ENCODE assay signal across 19 cellular contexts in the genomic region with DNA sequence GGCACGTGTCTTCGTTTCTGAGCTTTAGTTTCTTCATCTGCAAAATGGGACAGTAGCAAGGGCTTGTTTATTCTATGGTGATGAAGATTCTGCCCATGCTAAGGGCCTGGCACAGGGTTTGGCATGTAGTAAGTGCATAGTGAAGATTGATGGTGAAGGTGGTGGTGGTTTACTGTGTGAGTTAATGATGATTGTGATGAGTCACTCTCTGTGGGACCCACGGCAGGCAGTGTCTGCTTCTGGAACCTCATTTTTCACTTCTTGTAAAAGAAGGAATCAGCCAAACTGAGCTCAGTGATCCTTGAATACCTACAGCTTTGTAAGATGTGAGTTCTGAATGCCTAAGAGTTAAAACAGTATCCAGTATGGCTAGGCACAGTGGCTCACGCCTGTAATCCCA.
A peak's percentile ranks its signal among the peaks of the same experiment; 100 is the strongest.
DNase-seq lines count a peak whose midpoint lies in the region; ATAC-seq, FAIRE-seq and TF ChIP-seq lines count a peak whose summit lies in the region.
"Had no signal": no experiment of that assay in that cellular context is flagged by ENCODE, and none has a peak within 500 bp of the region (broad histone marks: within the 10 kb centered on the region; RNA-seq: fewer than 3 reads in every experiment).

No MANE protein-coding gene starts in this region.

- H3K36me3 ChIP-seq in IMR-90 (ENCODE audit: control insufficient read depth, insufficient read depth, low read length) (no peaks in the 10 kb centered on the region), astrocyte (ENCODE audit: insufficient read depth, low read length) (no peaks in the 10 kb centered on the region)
- H3K36me3 ChIP-seq: MG63 had no signal

- no peak overlapping the region for H3K18ac ChIP-seq in IMR-90 (ENCODE audit: low read depth, low read length)

- H3K27ac ChIP-seq in IMR-90 (ENCODE audit: insufficient read depth, low read length): no peak overlapping the region
- H3K27ac ChIP-seq in astrocyte (ENCODE audit: low read depth, low read length): no peak overlapping the region
- H3K27ac ChIP-seq: RWPE1 had no signal

- DNase-seq in IMR-90 (peak; percentile 25), astrocyte (ENCODE audit: low read depth) (peak; percentile 78), kidney tubule cell (ENCODE audit: low spot score) (peak; percentile 65), NCI-H524 treated with DMSO at 0.1 percent for 48 hours (lab: John Stamatoyannopoulos, UW) (no peak), COLO668 (lab: John Stamatoyannopoulos, UW; ENCODE audit: unreplicated experiment) (no peak), NCI-H2227 treated with DMSO at 0.1 percent for 48 hours (lab: John Stamatoyannopoulos, UW) (no peak)
- DNase-seq in activated T-helper 1 cell treated with anti-CD3 and anti-CD28 coated beads, Interleukin-12 subunit alpha, Interleukin-12 subunit beta, Interleukin-2, Interleukin-4 antibody, amounts not matched to agents 30 ng/mL and 10 ng/mL and 1 ng/mL, durations not matched to agents 14 hours and 24 hours and 36 hours (ENCODE audit: low spot score): no peak
- DNase-seq: DMS 273 treated with DMSO at 0.1 percent for 48 hours, DND-41, GDM1, Karpas-422, MG63, NCI-H1092, NCI-H510A, NCI-H82 had no signal

- no peak for TF ChIP-seq CTCF in IMR-90 (conservative IDR thresholded peaks at IDR 0.05; ENCODE audit: low read depth, low read length)
- no peak for TF ChIP-seq CTCF in astrocyte (IDR thresholded peaks at IDR 0.05; ENCODE audit: insufficient read depth, low read depth, low read length)

- no peak overlapping the region for H3K4me2 ChIP-seq in IMR-90 (ENCODE audit: low read depth, low read length)
- no peak overlapping the region for H3K4me2 ChIP-seq in astrocyte (ENCODE audit: low read length)

- TF ChIP-seq RAD21 in IMR-90 (IDR thresholded peaks at IDR 0.05; ENCODE audit: low read length): no peak

- ATAC-seq in IMR-90 (ENCODE audit: low read depth): no peak

- H3K4me3 Mint-ChIP-seq in astrocyte (ENCODE audit: unreplicated experiment): no peak overlapping the region
- no peak overlapping the region for H3K4me3 Mint-ChIP-seq in activated T-helper 1 cell treated with anti-CD3 and anti-CD28 coated beads, Interleukin-12 subunit alpha, Interleukin-12 subunit beta, Interleukin-2, Interleukin-4 antibody, amounts not matched to agents 30 ng/mL and 10 ng/mL and 1 ng/mL, durations not matched to agents 14 hours and 24 hours and 36 hours
- H3K4me3 Mint-ChIP-seq: CD14-positive monocyte, IgD-negative memory B cell had no signal

- no peak overlapping the region for H2BK15ac ChIP-seq in IMR-90 (ENCODE audit: low read depth, low read length)

- no peak overlapping the region for H4K5ac ChIP-seq in IMR-90 (ENCODE audit: low read depth, low read length)

- H2BK20ac ChIP-seq in IMR-90 (ENCODE audit: low read depth, low read length): no peak overlapping the region

- no peak overlapping the region for H3K14ac ChIP-seq in IMR-90 (replicated peaks; ENCODE audit: low read depth, low read length)

- CTCF ChIA-PET in IMR-90 (lab: Yijun Ruan, JAX): no interaction called here

- no peak overlapping the region for H2AFZ ChIP-seq in IMR-90 (replicated peaks; ENCODE audit: low read length, poor library complexity)
- no peak overlapping the region for H2AFZ ChIP-seq in astrocyte (ENCODE audit: low read depth, low read length)

- H3K9me3 Mint-ChIP-seq in astrocyte (ENCODE audit: unreplicated experiment): no peaks in the 10 kb centered on the region
- no peaks in the 10 kb centered on the region for H3K9me3 Mint-ChIP-seq in activated T-helper 1 cell treated with anti-CD3 and anti-CD28 coated beads, Interleukin-12 subunit alpha, Interleukin-12 subunit beta, Interleukin-2, Interleukin-4 antibody, amounts not matched to agents 30 ng/mL and 10 ng/mL and 1 ng/mL, durations not matched to agents 14 hours and 24 hours and 36 hours
- H3K9me3 Mint-ChIP-seq: CD14-positive monocyte had no signal

- H3K79me1 ChIP-seq in IMR-90 (ENCODE audit: low read depth in 1 of 2, low read length in 2 of 2): no peaks in the 10 kb centered on the region

- peaks cover 10% of the 10 kb centered on the region for H3K4me1 Mint-ChIP-seq in astrocyte (ENCODE audit: low read depth, unreplicated experiment)
- no peaks in the 10 kb centered on the region for H3K4me1 Mint-ChIP-seq in activated T-helper 1 cell treated with anti-CD3 and anti-CD28 coated beads, Interleukin-12 subunit alpha, Interleukin-12 subunit beta, Interleukin-2, Interleukin-4 antibody, amounts not matched to agents 30 ng/mL and 10 ng/mL and 1 ng/mL, durations not matched to agents 14 hours and 24 hours and 36 hours (ENCODE audit: low read depth)
- H3K4me1 Mint-ChIP-seq: IgD-negative memory B cell had no signal

- intact Hi-C loops in IMR-90 (cut with micrococcal nuclease): no loop called here
- intact Hi-C loops in activated T-helper 1 cell treated with anti-CD3 and anti-CD28 coated beads, Interleukin-12 subunit alpha, Interleukin-12 subunit beta, Interleukin-2, Interleukin-4 antibody, amounts not matched to agents 30 ng/mL and 10 ng/mL and 1 ng/mL, durations not matched to agents 14 hours and 24 hours and 36 hours (cut with micrococcal nuclease): no loop called here

- H3K23ac ChIP-seq in IMR-90 (ENCODE audit: low read depth, low read length): no peak overlapping the region

- H3K9me3 ChIP-seq in IMR-90 (ENCODE audit: control insufficient read depth, insufficient read depth, low read length): no peaks in the 10 kb centered on the region
- H3K9me3 ChIP-seq in astrocyte (ENCODE audit: insufficient read depth, low read depth, low read length): no peaks in the 10 kb centered on the region
- H3K9me3 ChIP-seq: MG63 had no signal

- no peak overlapping the region for H3K56ac ChIP-seq in IMR-90 (ENCODE audit: extremely low read depth, insufficient read depth, low read length)

- POLR2A ChIA-PET in IMR-90 (lab: Charles Lee; ENCODE audit: unreplicated experiment): no interaction called here

- H3K9ac ChIP-seq in IMR-90 (ENCODE audit: low read depth, low read length): no peak overlapping the region
- no peak overlapping the region for H3K9ac ChIP-seq in astrocyte (ENCODE audit: low read length)

- no CpG with 5 or more reads among the region's 4 CpGs for WGBS in IMR-90 (ENCODE audit: extremely low coverage in 2 of 2, insufficient read length in 1 of 2), 2 experiments

- no peak overlapping the region for H2BK120ac ChIP-seq in IMR-90 (ENCODE audit: low read depth, low read length)

- no peak for FAIRE-seq in astrocyte (lab: Jason Lieb, UNC)
- FAIRE-seq: H54 had no signal

- H3K27me3 Mint-ChIP-seq in astrocyte (ENCODE audit: low read depth, unreplicated experiment): no peaks in the 10 kb centered on the region
- no peaks in the 10 kb centered on the region for H3K27me3 Mint-ChIP-seq in activated T-helper 1 cell treated with anti-CD3 and anti-CD28 coated beads, Interleukin-12 subunit alpha, Interleukin-12 subunit beta, Interleukin-2, Interleukin-4 antibody, amounts not matched to agents 30 ng/mL and 10 ng/mL and 1 ng/mL, durations not matched to agents 14 hours and 24 hours and 36 hours (ENCODE audit: insufficient read depth)
- H3K27me3 Mint-ChIP-seq: IgD-negative memory B cell had no signal

- no peak for TF ChIP-seq POLR2A in IMR-90 (IDR thresholded peaks at IDR 0.05; ENCODE audit: low read depth, low read length)

- H3K9me1 ChIP-seq in IMR-90 (ENCODE audit: insufficient read depth, low read length): no peaks in the 10 kb centered on the region; the same call in 1 of the 2 replicates

- no peaks in the 10 kb centered on the region for H3K79me2 ChIP-seq in astrocyte (ENCODE audit: insufficient read depth, low read length)

- no peak overlapping the region for H4K91ac ChIP-seq in IMR-90 (ENCODE audit: insufficient read depth, low read depth, low read length)

- H4K8ac ChIP-seq in IMR-90 (ENCODE audit: low read depth in 2 of 2, low read length in 2 of 2): no peak overlapping the region

- no peaks in the 10 kb centered on the region for H3K36me3 Mint-ChIP-seq in astrocyte (ENCODE audit: low read depth, unreplicated experiment)
- H3K36me3 Mint-ChIP-seq in activated T-helper 1 cell treated with anti-CD3 and anti-CD28 coated beads, Interleukin-12 subunit alpha, Interleukin-12 subunit beta, Interleukin-2, Interleukin-4 antibody, amounts not matched to agents 30 ng/mL and 10 ng/mL and 1 ng/mL, durations not matched to agents 14 hours and 24 hours and 36 hours (ENCODE audit: low read depth): no peaks in the 10 kb centered on the region
- H3K36me3 Mint-ChIP-seq: IgD-negative memory B cell had no signal

- H3K4me1 ChIP-seq in IMR-90 (ENCODE audit: control insufficient read depth, insufficient read depth, low read length) (no peaks in the 10 kb centered on the region), astrocyte (ENCODE audit: insufficient read depth, low read length) (no peaks in the 10 kb centered on the region)

- H3K4ac ChIP-seq in IMR-90 (ENCODE audit: low read depth, low read length): peak overlapping the region; percentile 3; the same call in 1 of the 2 replicates

- no peak overlapping the region for H3K27ac Mint-ChIP-seq in astrocyte (ENCODE audit: unreplicated experiment)
- H3K27ac Mint-ChIP-seq in activated T-helper 1 cell treated with anti-CD3 and anti-CD28 coated beads, Interleukin-12 subunit alpha, Interleukin-12 subunit beta, Interleukin-2, Interleukin-4 antibody, amounts not matched to agents 30 ng/mL and 10 ng/mL and 1 ng/mL, durations not matched to agents 14 hours and 24 hours and 36 hours: no peak overlapping the region

- H3K27me3 ChIP-seq in IMR-90 (ENCODE audit: control insufficient read depth, insufficient read depth, low read length): no peaks in the 10 kb centered on the region; the same call in 1 of the 2 replicates
- H3K27me3 ChIP-seq in astrocyte (ENCODE audit: insufficient read depth, low read length): no peaks in the 10 kb centered on the region
- H3K27me3 ChIP-seq: MG63 had no signal

- in situ Hi-C loops in IMR-90 (cut with MboI; ENCODE audit: low sequenced_read_pairs): no loop called here

- H3K4me3 ChIP-seq in IMR-90 (ENCODE audit: insufficient read depth, low read depth, low read length) (no peak overlapping the region), astrocyte (ENCODE audit: insufficient read depth, low read depth, low read length) (no peak overlapping the region)
- H3K4me3 ChIP-seq: MG63 had no signal

- dilution Hi-C loops in IMR-90 (cut with HindIII; ENCODE audit: low sequenced_read_pairs, unreplicated experiment): no loop called here

- H4K20me1 ChIP-seq in IMR-90 (ENCODE audit: insufficient read depth, low read length): no peaks in the 10 kb centered on the region
- H4K20me1 ChIP-seq in astrocyte (ENCODE audit: insufficient read depth, low read length): no peaks in the 10 kb centered on the region

- no TSS peak for BruUV-seq in IMR-90 (replicated peaks; lab: Mats Ljungman, UMichigan)

- no peak overlapping the region for H2AK9ac ChIP-seq in IMR-90 (replicated peaks; ENCODE audit: low read depth, low read length, poor library complexity)

- no peak overlapping the region for H2BK5ac ChIP-seq in IMR-90 (ENCODE audit: low read depth, low read length, poor library complexity, severe bottlenecking)

- H2AK5ac ChIP-seq in IMR-90 (ENCODE audit: low read depth, low read length): peak overlapping the region; percentile 79; the same call in 1 of the 2 replicates

TF ChIP-seq in IMR-90, 13 proteins besides CTCF, POLR2A, EP300 and RAD21:
- TF ChIP-seq RCOR1 (IDR thresholded peaks at IDR 0.05; ENCODE audit: insufficient replicate concordance, low read length): no peak
- no peak for TF ChIP-seq CEBPB (IDR thresholded peaks at IDR 0.05; ENCODE audit: low read depth, low read length)
- TF ChIP-seq BHLHE40 (IDR thresholded peaks at IDR 0.05; ENCODE audit: low read depth, low read length): no peak
TF ChIP-seq in IMR-90: peak in this region for 0.

Comparison
In these comparisons a context has a peak if more than half of its experiments do, and no peak if none do; other contexts are left out.
1. DNase-seq: peak in IMR-90 (single experiment), astrocyte (single experiment) and kidney tubule cell (single experiment); none in activated T-helper 1 cell treated with anti-CD3 and anti-CD28 coated beads, Interleukin-12 subunit alpha, Interleukin-12 subunit beta, Interleukin-2, Interleukin-4 antibody, amounts not matched to agents 30 ng/mL and 10 ng/mL and 1 ng/mL, durations not matched to agents 14 hours and 24 hours and 36 hours (single experiment), NCI-H524 treated with DMSO at 0.1 percent for 48 hours (single experiment), COLO668 (single experiment) and NCI-H2227 treated with DMSO at 0.1 percent for 48 hours (single experiment).